Comparison of ENCODE assay signal across 8 cellular contexts in the genomic region with DNA sequence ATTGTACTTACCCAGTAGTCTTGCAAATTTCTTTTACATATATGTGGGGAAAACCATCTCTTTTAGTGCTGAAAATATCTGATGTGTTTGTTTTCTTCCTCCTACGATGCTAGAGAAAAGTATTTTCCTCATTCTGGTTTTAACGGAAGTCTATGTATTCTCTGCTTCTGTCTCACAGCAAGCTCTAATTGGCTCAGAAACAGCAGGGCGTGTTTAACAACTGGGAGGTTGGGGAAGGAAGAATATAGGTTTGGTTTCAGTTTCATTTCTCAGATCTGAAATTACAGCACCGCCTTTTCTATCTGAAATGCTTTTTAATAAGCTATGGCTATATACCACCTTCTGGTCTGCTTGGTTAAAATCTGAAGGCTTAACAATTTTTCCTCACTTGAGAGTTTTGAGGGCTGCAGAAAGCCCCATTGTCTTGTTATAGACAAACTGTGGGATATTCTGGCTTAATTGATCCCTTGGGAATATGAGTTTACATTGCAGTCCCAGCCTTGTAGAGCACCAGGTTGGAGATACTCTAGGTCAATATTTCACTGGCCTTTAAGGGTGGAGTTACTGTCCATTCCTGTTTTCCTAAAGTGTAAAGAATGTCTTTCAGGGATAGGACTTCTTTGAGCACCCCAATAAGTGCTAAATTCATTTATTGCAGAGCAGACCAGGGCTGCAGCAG. TPM values are rescaled to one million over a fixed set of nuclear protein-coding genes. Genes with fewer than 3 reads are reported as not detected.
DNase-seq lines count a peak whose midpoint lies in the region; ATAC-seq and TF ChIP-seq lines count a peak whose summit lies in the region.

Gene SAMD9 (minus strand): TSS at position 128 of the 679 bp plus-strand sequence. CDS start 11,882 bp downstream, outside the sequence.

- H3K27me3 Mint-ChIP-seq in T-cell (no peaks in the 10 kb centered on the region), brain (peaks cover 3% of the 10 kb centered on the region)

- CTCF ChIA-PET in T-cell (lab: Charles Lee), result interaction anchor here (0.6 to 2.2 kb wide), 13 partner anchors 11 to 1238 kb away, joined by 3 to 14 read pairs (median 6); partner anchors contain the start of genes HEPACAM2 (in 1 of the 2), PEX1 (in 1 of the 2), RBM48 (in 1 of the 2) and VPS50 (in 1 of the 2)

- no peaks in the 10 kb centered on the region for H3K27me3 ChIP-seq in kidney epithelial cell (ENCODE audit: control insufficient read depth, insufficient read depth, low read length)

- H3K4me3 Mint-ChIP-seq in T-cell (peak within 1 kb of the TSS; percentile 74 to 92 (median 86)), brain (peak within 1 kb of the TSS in 4 of 5 experiments; percentile 69 to 85 (median 79))

- H3K27ac Mint-ChIP-seq in T-cell, result peak within 1 kb of the TSS; percentile 88 to 97
- peak within 1 kb of the TSS in 3 of 5 experiments; percentile 7 to 78 (median 63) for H3K27ac Mint-ChIP-seq in brain

- DNase-seq in activated T-cell treated with anti-CD3 and anti-CD28 coated beads for 1 hour (ENCODE audit: low read depth), result peak; percentile 13
- no peak for DNase-seq in activated T-cell treated with anti-CD3 and anti-CD28 coated beads, Interleukin-2, amount 50 U/mL, for 1 hour
- DNase-seq in NCI-H146 (lab: John Stamatoyannopoulos, UW), result peak; percentile 77
- peak in 32 of 34 experiments; percentile 22 to 82 (median 64) for DNase-seq in T-cell
- peak; percentile 26 for DNase-seq in kidney epithelial cell (ENCODE audit: low read depth)
- DNase-seq in stimulated activated CD4-positive, alpha-beta T cell treated with anti-CD3 and anti-CD28 coated beads, Interleukin-4, amount 100 ng/mL, for 4 hours, result peak; percentile 5 to 65

- POLR2A ChIA-PET in T-cell (lab: Charles Lee), result interaction anchor here (0.5 to 2.2 kb wide), 10 partner anchors 29 to 1336 kb away, joined by 3 to 13 read pairs (median 4); partner anchors contain the start of genes VPS50 (in 2 of the 2), PEX1 (in 1 of the 2) and RBM48 (in 1 of the 2)

- H3K36me3 Mint-ChIP-seq in T-cell (peaks cover 53% of the 10 kb centered on the region), brain (no peaks in the 10 kb centered on the region)

- H3K4me3 ChIP-seq in kidney epithelial cell (ENCODE audit: low read depth, low read length), result peak within 1 kb of the TSS; percentile 39

- H3K4me1 Mint-ChIP-seq in T-cell (peaks cover 46 to 54% (median 49%) of the 10 kb centered on the region in 3 donors), brain (peaks cover 7% of the 10 kb centered on the region)

- ATAC-seq in HG02885 (IDR thresholded peaks at IDR 0.05; ENCODE audit: poor library complexity, unreplicated experiment) (peak; percentile 100), T-cell (replicated peaks in 1 of 4) (peak; percentile 99 to 100 (median 99))

- H3K9me3 Mint-ChIP-seq in T-cell, result peaks cover 9 to 23% (median 12%) of the 10 kb centered on the region in 3 donors
- H3K9me3 Mint-ChIP-seq in brain, result peaks cover 6 to 31% (median 11%) of the 10 kb centered on the region in 5 experiments

- H3K36me3 ChIP-seq in kidney epithelial cell (ENCODE audit: control insufficient read depth, insufficient read depth, low read length), result no peaks in the 10 kb centered on the region

- no peak for TF ChIP-seq CTCF in brain (conservative IDR thresholded peaks at IDR 0.05)
- TF ChIP-seq CTCF in kidney epithelial cell (IDR thresholded peaks at IDR 0.05; ENCODE audit: insufficient read depth, low read length, poor library complexity, severe bottlenecking), result no peak

RNA-seq across cellular contexts. Expression of gene SAMD9, which starts in this region (rescaled TPM):
- total RNA-seq in T-cell (10 to 100 TPM; 28.2 to 42.2 (median 38.1) TPM), kidney epithelial cell (2.0 TPM in 2 replicates)
- polyA plus RNA-seq in brain (ENCODE audit: insufficient read depth, low read depth, low replicate concordance), result 0.14 TPM
